Comparison of ENCODE assay signal across 8 cellular contexts in the genomic region with DNA sequence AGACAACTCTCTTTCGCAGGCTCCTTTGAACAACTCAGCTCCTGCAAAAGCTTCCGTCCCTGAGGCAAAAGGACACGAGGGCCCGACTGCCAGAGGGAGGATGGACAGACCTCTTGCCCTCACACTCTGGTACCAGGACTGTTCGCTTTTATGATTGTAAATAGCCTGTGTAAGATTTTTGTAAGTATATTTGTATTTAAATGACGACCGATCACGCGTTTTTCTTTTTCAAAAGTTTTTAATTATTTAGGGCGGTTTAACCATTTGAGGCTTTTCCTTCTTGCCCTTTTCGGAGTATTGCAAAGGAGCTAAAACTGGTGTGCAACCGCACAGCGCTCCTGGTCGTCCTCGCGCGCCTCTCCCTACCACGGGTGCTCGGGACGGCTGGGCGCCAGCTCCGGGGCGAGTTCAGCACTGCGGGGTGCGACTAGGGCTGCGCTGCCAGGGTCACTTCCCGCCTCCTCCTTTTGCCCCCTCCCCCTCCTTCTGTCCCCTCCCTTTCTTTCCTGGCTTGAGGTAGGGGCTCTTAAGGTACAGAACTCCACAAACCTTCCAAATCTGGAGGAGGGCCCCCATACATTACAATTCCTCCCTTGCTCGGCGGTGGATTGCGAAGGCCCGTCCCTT. TPM values are rescaled to one million over a fixed set of nuclear protein-coding genes. Genes with fewer than 3 reads are reported as not detected.
DNase-seq lines count a peak whose midpoint lies in the region; ATAC-seq and TF ChIP-seq lines count a peak whose summit lies in the region.

No MANE protein-coding gene starts in this region.

- TF ChIP-seq CTCF in WI38 (IDR thresholded peaks at IDR 0.05; ENCODE audit: low read depth, low read length), result no peak

- H3K4me3 ChIP-seq in BLaER1 treated with 17β-estradiol and CSF1 and Interleukin-3, amounts not matched to agents 10 nM and 100 nM, result peak overlapping the region in 5 of 10 experiments; percentile 17 to 92 (median 88); a peak in 10 of 20 replicates
- peak overlapping the region; percentile 73 for H3K4me3 ChIP-seq in WI38 (ENCODE audit: low read depth, low read length)

- peaks cover 0 to 10% (median 0%) of the 10 kb centered on the region in 11 experiments; a peak in 3 of 22 replicates for H3K9me3 ChIP-seq in BLaER1 treated with 17β-estradiol and CSF1 and Interleukin-3, amounts not matched to agents 10 nM and 100 nM (replicated peaks in 1 of 11)

- H3K27me3 ChIP-seq in BLaER1 treated with 17β-estradiol and CSF1 and Interleukin-3, amounts not matched to agents 10 nM and 100 nM, result peaks cover 5 to 10% (median 8%) of the 10 kb centered on the region in 11 experiments; a peak in 14 of 22 replicates

- H3K4me1 ChIP-seq in BLaER1 treated with 17β-estradiol and CSF1 and Interleukin-3, amounts not matched to agents 10 nM and 100 nM, result peaks cover 18 to 42% (median 33%) of the 10 kb centered on the region in 10 experiments

- peak overlapping the region; percentile 30 to 99 (median 97); a peak in 20 of 22 replicates for H3K4me2 ChIP-seq in BLaER1 treated with 17β-estradiol and CSF1 and Interleukin-3, amounts not matched to agents 10 nM and 100 nM

- H3K36me3 ChIP-seq in BLaER1 treated with 17β-estradiol and CSF1 and Interleukin-3, amounts not matched to agents 10 nM and 100 nM, result peaks cover 0 to 18% (median 9%) of the 10 kb centered on the region in 11 experiments; a peak in 10 of 22 replicates

- ATAC-seq in left ventricle myocardium superior (no peak), GM21786 (IDR thresholded peaks at IDR 0.05; ENCODE audit: unreplicated experiment) (no peak), HG03520 (IDR thresholded peaks at IDR 0.05; ENCODE audit: unreplicated experiment) (no peak), HG03565 (IDR thresholded peaks at IDR 0.05; ENCODE audit: unreplicated experiment) (no peak)

- peaks cover 11 to 46% (median 24%) of the 10 kb centered on the region in 11 experiments; a peak in 19 of 22 replicates for H4K20me1 ChIP-seq in BLaER1 treated with 17β-estradiol and CSF1 and Interleukin-3, amounts not matched to agents 10 nM and 100 nM

- no peak overlapping the region for H3K27ac ChIP-seq in BLaER1 treated with 17β-estradiol and CSF1 and Interleukin-3, amounts not matched to agents 10 nM and 100 nM

- peak overlapping the region in 3 of 11 experiments; percentile 26 to 89 (median 59); a peak in 6 of 22 replicates for H3K9ac ChIP-seq in BLaER1 treated with 17β-estradiol and CSF1 and Interleukin-3, amounts not matched to agents 10 nM and 100 nM

- intact Hi-C loops in left ventricle myocardium superior (cut with micrococcal nuclease), result loop anchor here (5.0 kb wide), 1 partner anchor 185 kb away; no protein-coding TSS in a partner anchor
- intact Hi-C loops in posterior vena cava (cut with DNase I), result loop anchor here (10.0 kb wide), 2 partner anchors 172 to 1148 kb away; no protein-coding TSS in a partner anchor

- DNase-seq in left ventricle myocardium superior (peak; percentile 58), posterior vena cava (ENCODE audit: low spot score) (peak; percentile 78), NCI-H2029 (lab: John Stamatoyannopoulos, UW) (no peak)

RNA-seq across cellular contexts. Expression of gene FZD1, which starts 2.8 kb away (rescaled TPM):
- total RNA-seq in left ventricle myocardium superior (12.1 TPM), posterior vena cava (10 to 100 TPM; 17.7 to 25.4 TPM)
